8 cellular contexts compared by ENCODE assay signal in the genomic region with DNA sequence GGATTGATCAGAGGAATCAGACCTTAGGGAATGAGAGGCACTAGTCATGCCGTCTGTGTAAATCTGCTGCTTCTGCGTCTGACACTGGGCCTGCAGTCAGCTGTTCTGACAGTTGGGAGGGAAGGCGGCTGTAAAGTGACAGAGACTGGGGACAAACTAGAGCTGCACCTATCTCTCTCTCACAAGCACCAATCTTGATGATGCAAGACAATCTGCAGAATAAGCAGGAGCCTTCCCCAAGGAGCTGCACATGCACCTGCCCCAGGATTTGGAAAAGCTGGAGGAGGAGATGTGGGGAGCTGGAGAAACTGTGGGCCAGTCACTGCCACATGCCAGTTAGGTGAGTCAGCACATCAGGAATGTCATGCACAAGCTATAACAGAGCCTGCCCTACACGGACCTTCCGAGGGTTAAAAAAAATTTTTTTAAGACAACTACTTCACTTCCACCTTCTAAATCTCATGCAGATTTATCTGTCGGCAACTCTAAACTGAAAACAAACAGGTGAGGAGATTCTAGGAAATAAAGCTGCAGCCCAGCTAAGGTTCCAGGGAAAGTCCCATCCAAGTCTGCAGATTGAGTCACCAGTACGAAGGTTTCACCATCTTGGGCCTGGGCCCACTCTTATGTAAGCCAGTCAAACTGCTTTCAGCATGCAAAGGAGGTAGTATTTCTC. TPM values are rescaled to one million over a fixed set of nuclear protein-coding genes. Genes with fewer than 3 reads are reported as not detected.
DNase-seq lines count a peak whose midpoint lies in the region; ATAC-seq and TF ChIP-seq lines count a peak whose summit lies in the region.

No MANE protein-coding gene starts in this region.

- H3K27me3 Mint-ChIP-seq in activated naive CD4-positive, alpha-beta T cell treated with anti-CD3 and anti-CD28 coated beads, Interleukin-2, amount 10 ng/mL, durations not matched to agents 7 days and 5 days = peaks cover 11% of the 10 kb centered on the region

- no peak overlapping the region for H3K27ac ChIP-seq in ACC112 (ENCODE audit: low read depth, low read length)
- 0 out of 2 replicates have a peak overlapping the region, but pooled peaks have one; percentile 15 for H3K27ac ChIP-seq in HUES64 (ENCODE audit: low read depth, low read length)
- peak overlapping the region in 57 of 59 donors; percentile 2 to 79 (median 60) for H3K27ac ChIP-seq in dorsolateral prefrontal cortex
- H3K27ac ChIP-seq in lung (ENCODE audit: low read depth in 1 of 2, low read length in 1 of 2) = peak overlapping the region in 1 of 2 donors; percentile 17

- H3K9me3 ChIP-seq in HUES64 (ENCODE audit: insufficient read depth, low read depth, low read length) = no peaks in the 10 kb centered on the region
- no peaks in the 10 kb centered on the region for H3K9me3 ChIP-seq in lung (ENCODE audit: control insufficient read depth in 2 of 2, insufficient read depth in 1 of 2, low read length in 1 of 2)

- TF ChIP-seq CTCF in dorsolateral prefrontal cortex (IDR thresholded peaks at IDR 0.05 in 54 of 56, conservative IDR thresholded peaks at IDR 0.05 in 2 of 56; ENCODE audit: low read depth in 1 of 56, partially characterized antibody in 56 of 56) (no peak), lung (IDR thresholded peaks at IDR 0.05; ENCODE audit: control extremely low read depth, extremely low read depth) (no peak)

- no peak overlapping the region for H3K4me3 Mint-ChIP-seq in activated naive CD4-positive, alpha-beta T cell treated with anti-CD3 and anti-CD28 coated beads, Interleukin-2, amount 10 ng/mL, durations not matched to agents 7 days and 5 days

- intact Hi-C loops in dorsolateral prefrontal cortex (cut with DNase I) = no loop called here

- H3K27me3 ChIP-seq in ACC112 (ENCODE audit: insufficient read depth, low read length) (no peaks in the 10 kb centered on the region), HUES64 (ENCODE audit: insufficient read depth, low read length) (no peaks in the 10 kb centered on the region), dorsolateral prefrontal cortex (no peaks in the 10 kb centered on the region), lung (ENCODE audit: control insufficient read depth, insufficient read depth) (no peaks in the 10 kb centered on the region)

- ATAC-seq in lung (ENCODE audit: insufficient read depth, low FRiP score) = peak; percentile 83
- no peak for ATAC-seq in HG03108 (IDR thresholded peaks at IDR 0.05; ENCODE audit: unreplicated experiment)
- no peak for ATAC-seq in HG02678 (IDR thresholded peaks at IDR 0.05; ENCODE audit: unreplicated experiment)

- H3K4me1 ChIP-seq in ACC112 (ENCODE audit: control insufficient read depth, insufficient read depth, low read length, unreplicated experiment) (peaks cover 37% of the 10 kb centered on the region), HUES64 (ENCODE audit: insufficient read depth, low read length) (peaks cover 30% of the 10 kb centered on the region), lung (ENCODE audit: control insufficient read depth in 2 of 2, insufficient read depth in 2 of 2, low read length in 2 of 2) (peaks cover 0 to 3% of the 10 kb centered on the region in 2 donors)

- H3K4me1 Mint-ChIP-seq in activated naive CD4-positive, alpha-beta T cell treated with anti-CD3 and anti-CD28 coated beads, Interleukin-2, amount 10 ng/mL, durations not matched to agents 7 days and 5 days = no peaks in the 10 kb centered on the region

- WGBS in HUES64 = 59% methylated on average over 7 of the region's 7 CpGs
- 52 to 58% methylated on average over 7 of the region's 7 CpGs for WGBS in lung, 2 donors

- H3K36me3 Mint-ChIP-seq in activated naive CD4-positive, alpha-beta T cell treated with anti-CD3 and anti-CD28 coated beads, Interleukin-2, amount 10 ng/mL, durations not matched to agents 7 days and 5 days = no peaks in the 10 kb centered on the region

- CTCF ChIA-PET in activated naive CD4-positive, alpha-beta T cell treated with anti-CD3 and anti-CD28 coated beads, Interleukin-2, amount 10 ng/mL, durations not matched to agents 7 days and 5 days (lab: Charles Lee) = no interaction called here

- H3K36me3 ChIP-seq in ACC112 (ENCODE audit: insufficient read depth, low read length) (no peaks in the 10 kb centered on the region), HUES64 (ENCODE audit: insufficient read depth, low read length) (no peaks in the 10 kb centered on the region), lung (ENCODE audit: control insufficient read depth in 2 of 2, insufficient read depth in 2 of 2, low read length in 2 of 2) (no peaks in the 10 kb centered on the region)

- no peaks in the 10 kb centered on the region for H3K9me3 Mint-ChIP-seq in activated naive CD4-positive, alpha-beta T cell treated with anti-CD3 and anti-CD28 coated beads, Interleukin-2, amount 10 ng/mL, durations not matched to agents 7 days and 5 days

- peak overlapping the region; percentile 3; the same call in 1 of the 2 replicates for H3K4me3 ChIP-seq in ACC112 (ENCODE audit: low read depth, low read length)
- no peak overlapping the region for H3K4me3 ChIP-seq in HUES64 (ENCODE audit: low read length)
- H3K4me3 ChIP-seq in dorsolateral prefrontal cortex = no peak overlapping the region
- H3K4me3 ChIP-seq in lung = no peak overlapping the region

- H3K9ac ChIP-seq in HUES64 (ENCODE audit: low read depth, low read length) = no peak overlapping the region

- DNase-seq in dorsolateral prefrontal cortex (peak in 5 of 10 donors; percentile 20 to 69 (median 38)), lung (ENCODE audit: low spot score) (peak; percentile 68)
- no peak for DNase-seq in activated naive CD4-positive, alpha-beta T cell treated with anti-CD3 and anti-CD28 coated beads, Interleukin-2, amount 10 ng/mL, durations not matched to agents 7 days and 5 days
- no peak for DNase-seq in activated CD8-positive, alpha-beta memory T cell treated with anti-CD3 and anti-CD28 coated beads, Interleukin-2, amount 50 U/mL, for 48 hours

- H3K27ac Mint-ChIP-seq in activated naive CD4-positive, alpha-beta T cell treated with anti-CD3 and anti-CD28 coated beads, Interleukin-2, amount 10 ng/mL, durations not matched to agents 7 days and 5 days = no peak overlapping the region

- no peak overlapping the region for H2AFZ ChIP-seq in ACC112 (ENCODE audit: low read length, unreplicated experiment)

- no peaks in the 10 kb centered on the region for H3K79me2 ChIP-seq in ACC112 (ENCODE audit: control insufficient read depth, insufficient read depth, low read length, unreplicated experiment)

RNA-seq across cellular contexts. Expression of gene ENO4, which starts 39.2 kb away (rescaled TPM):
- 1.1 TPM for polyA plus RNA-seq in HUES64 (2013, experiment 1 of 2)
- polyA plus RNA-seq in HUES64 (2013, experiment 2 of 2) = 0.63 TPM
- total RNA-seq in dorsolateral prefrontal cortex (1 to 10 TPM in 109 of 120 experiments, under 1 TPM in 10, not detected in 1; 0.31 to 5.4 (median 2.0) TPM), lung (1 to 10 TPM; 3.1 to 4.3 TPM)
- polyA plus RNA-seq in lung = under 1 TPM; 0.69 to 0.96 TPM
